23 cellular contexts compared by ENCODE assay signal in genomic region chr19:33206261-33207039, GRCh38. TPM values are rescaled to one million over a fixed set of nuclear protein-coding genes. Genes with fewer than 3 reads are reported as not detected.
"Had no signal": no experiment of that assay in that cellular context is flagged by ENCODE, and none has a peak within 500 bp of the region (broad histone marks: within the 10 kb centered on the region; RNA-seq: fewer than 3 reads in every experiment).

No MANE protein-coding gene starts in this region.

- DNase-seq: cortex of kidney; dorsolateral prefrontal cortex; effector CD8-positive, alpha-beta T cell; foreskin melanocyte; head of caudate nucleus; hypothalamus; islet precursor cell; lower lobe of right lung; midbrain; occipital lobe; stimulated activated CD4-positive, alpha-beta T cell treated with anti-CD3 and anti-CD28 coated beads, Interleukin-4, amount 100 ng/mL, for 4 hours; stimulated activated naive CD4-positive, alpha-beta T cell treated with Interleukin-2 at 50 U/mL for 16 hours; tibial artery; uterus had no signal

- H3K27ac Mint-ChIP-seq: memory B cell; natural killer cell treated with Interleukin-12 subunit alpha and Interleukin-12 subunit beta and Interleukin-15 and Interleukin-18, amount 100 ng/mL, for 72 hours; neural progenitor cell had no signal

- H3K27me3 ChIP-seq: dorsolateral prefrontal cortex, left lung, neural progenitor cell, right lobe of liver, tibial artery, upper lobe of left lung, uterus had no signal

- H3K27me3 Mint-ChIP-seq: natural killer cell treated with Interleukin-12 subunit alpha and Interleukin-12 subunit beta and Interleukin-15 and Interleukin-18, amount 100 ng/mL, for 72 hours had no signal

- ATAC-seq: left lung; lower lobe of right lung; natural killer cell treated with Interleukin-12 subunit alpha and Interleukin-12 subunit beta and Interleukin-15 and Interleukin-18, amount 100 ng/mL, for 72 hours; right lobe of liver had no signal

- H3K9me3 ChIP-seq: left lung, lower lobe of right lung, prostate gland, right lobe of liver, tibial artery, upper lobe of left lung, uterus had no signal

- H3K9ac ChIP-seq: neural progenitor cell, parathyroid adenoma had no signal

- H2AFZ ChIP-seq: neural progenitor cell, parathyroid adenoma had no signal

- H3K79me2 ChIP-seq: parathyroid adenoma had no signal

- H3K4me2 ChIP-seq: neural progenitor cell had no signal

- H3K4me3 ChIP-seq: dorsolateral prefrontal cortex, left lung, lower lobe of right lung, neural progenitor cell, prostate gland, right lobe of liver, tibial artery, upper lobe of left lung, uterus had no signal

- H3K4me3 Mint-ChIP-seq: memory B cell; natural killer cell treated with Interleukin-12 subunit alpha and Interleukin-12 subunit beta and Interleukin-15 and Interleukin-18, amount 100 ng/mL, for 72 hours; neural progenitor cell had no signal

- H3K4me1 Mint-ChIP-seq: memory B cell, neural progenitor cell had no signal

- H3K9me3 Mint-ChIP-seq: memory B cell; natural killer cell treated with Interleukin-12 subunit alpha and Interleukin-12 subunit beta and Interleukin-15 and Interleukin-18, amount 100 ng/mL, for 72 hours; neural progenitor cell had no signal

- H3K4me1 ChIP-seq: left lung, lower lobe of right lung, neural progenitor cell, parathyroid adenoma, prostate gland, tibial artery, upper lobe of left lung, uterus had no signal

- H3K27ac ChIP-seq: dorsolateral prefrontal cortex, left lung, lower lobe of right lung, neural progenitor cell, parathyroid adenoma, prostate gland, right lobe of liver, tibial artery, upper lobe of left lung, uterus had no signal

- H3K36me3 Mint-ChIP-seq: memory B cell; natural killer cell treated with Interleukin-12 subunit alpha and Interleukin-12 subunit beta and Interleukin-15 and Interleukin-18, amount 100 ng/mL, for 72 hours had no signal

- H3K36me3 ChIP-seq: neural progenitor cell, uterus had no signal

RNA-seq across cellular contexts. Expression of gene LRP3, which starts 12.3 kb away (rescaled TPM):
- total RNA-seq: natural killer cell treated with Interleukin-12 subunit alpha and Interleukin-12 subunit beta and Interleukin-15 and Interleukin-18, amount 100 ng/mL, for 72 hours had no signal

RNA-seq across cellular contexts. Expression of gene SLC7A10, which starts 19.2 kb away (rescaled TPM):
- total RNA-seq: natural killer cell treated with Interleukin-12 subunit alpha and Interleukin-12 subunit beta and Interleukin-15 and Interleukin-18, amount 100 ng/mL, for 72 hours; renal cortical epithelial cell; right lobe of liver; uterus had no signal
